Comparison of ENCODE assay signal across 9 cellular contexts in genomic region chr6:35489995-35490791, GRCh38. TPM values are rescaled to one million over a fixed set of nuclear protein-coding genes. Genes with fewer than 3 reads are reported as not detected.
DNase-seq lines count a peak whose midpoint lies in the region; ATAC-seq, FAIRE-seq and TF ChIP-seq lines count a peak whose summit lies in the region.
"Had no signal": no experiment of that assay in that cellular context is flagged by ENCODE, and none has a peak within 500 bp of the region (broad histone marks: within the 10 kb centered on the region; RNA-seq: fewer than 3 reads in every experiment).

No MANE protein-coding gene starts in this region.

- no peak for TF ChIP-seq CTCF in mammary epithelial cell (conservative IDR thresholded peaks at IDR 0.05 in 1 of 2, IDR thresholded peaks at IDR 0.05 in 1 of 2; ENCODE audit: extremely low read depth in 1 of 2, insufficient read depth in 1 of 2, low read depth in 1 of 2, low read length in 2 of 2)
- no peak for TF ChIP-seq CTCF in keratinocyte (optimal IDR thresholded peaks at IDR 0.05 in 1 of 3, IDR thresholded peaks at IDR 0.05 in 1 of 3, conservative IDR thresholded peaks at IDR 0.05 in 1 of 3; ENCODE audit: extremely low read depth in 1 of 3, insufficient read depth in 2 of 3, low read length in 3 of 3)
- TF ChIP-seq CTCF in stomach (IDR thresholded peaks at IDR 0.05): no peak

- H3K9ac ChIP-seq in HUES64 (ENCODE audit: low read depth, low read length): peak overlapping the region; percentile 71
- H3K9ac ChIP-seq in mammary epithelial cell (ENCODE audit: insufficient read depth, low read length): no peak overlapping the region
- H3K9ac ChIP-seq in keratinocyte (ENCODE audit: control insufficient read depth, extremely low read depth, insufficient read depth, low read length): no peak overlapping the region

- H3K79me2 ChIP-seq in mammary epithelial cell (ENCODE audit: insufficient read depth, low read length): peaks cover 80% of the 10 kb centered on the region
- peaks cover 42% of the 10 kb centered on the region for H3K79me2 ChIP-seq in keratinocyte (ENCODE audit: control insufficient read depth, insufficient read depth, low read length)

- H3K4me3 ChIP-seq in HUES64 (ENCODE audit: low read length) (peak overlapping the region; percentile 55), mammary epithelial cell (replicated peaks in 1 of 3; ENCODE audit: insufficient read depth in 1 of 3, low read depth in 2 of 3, low read length in 3 of 3) (no peak overlapping the region), keratinocyte (ENCODE audit: control insufficient read depth in 2 of 3, extremely low read depth in 1 of 3, insufficient read depth in 2 of 3, low read depth in 1 of 3, low read length in 3 of 3) (no peak overlapping the region), stomach (peak overlapping the region; percentile 11 to 29 (median 29))

- intact Hi-C loops in mammary epithelial cell (cut with micrococcal nuclease) (no loop called here), stomach (cut with DNase I; ENCODE audit: low total_unique reads) (no loop called here)

- H3K36me3 ChIP-seq in HUES64 (ENCODE audit: insufficient read depth, low read length): no peaks in the 10 kb centered on the region
- H3K36me3 ChIP-seq in mammary epithelial cell (ENCODE audit: insufficient read depth, low read length): no peaks in the 10 kb centered on the region
- peaks cover 2 to 7% of the 10 kb centered on the region in 2 experiments for H3K36me3 ChIP-seq in keratinocyte (ENCODE audit: control insufficient read depth in 2 of 2, extremely low read depth in 1 of 2, insufficient read depth in 2 of 2, low read length in 2 of 2)
- no peaks in the 10 kb centered on the region for H3K36me3 ChIP-seq in stomach

- no peak for FAIRE-seq in keratinocyte (lab: Jason Lieb, UNC)

- H3K27ac ChIP-seq in HUES64 (ENCODE audit: low read depth, low read length): peak overlapping the region; percentile 91
- H3K27ac ChIP-seq in mammary epithelial cell (ENCODE audit: insufficient read depth, low read depth, low read length): no peak overlapping the region
- no peak overlapping the region for H3K27ac ChIP-seq in keratinocyte (ENCODE audit: control insufficient read depth, insufficient read depth, low read length)
- peak overlapping the region; percentile 60 to 98 (median 89) for H3K27ac ChIP-seq in stomach

- H3K4me2 ChIP-seq in mammary epithelial cell (ENCODE audit: insufficient read depth, low read depth, low read length) (peak overlapping the region; percentile 22), keratinocyte (ENCODE audit: control insufficient read depth, extremely low read depth, insufficient read depth, low read depth, low read length) (peak overlapping the region; percentile 20)

- no peaks in the 10 kb centered on the region for H3K9me1 ChIP-seq in keratinocyte (ENCODE audit: control insufficient read depth, extremely low read depth, insufficient read depth, low read length)

- TF ChIP-seq POLR2A in stomach (IDR thresholded peaks at IDR 0.05): no peak

- H2AFZ ChIP-seq in mammary epithelial cell (ENCODE audit: low read depth, low read length): no peak overlapping the region
- H2AFZ ChIP-seq in keratinocyte (ENCODE audit: control insufficient read depth, low read length): no peak overlapping the region

- DNase-seq in mammary epithelial cell (no peak), keratinocyte (ENCODE audit: low read depth, low spot score) (no peak), stomach (no peak), pons (ENCODE audit: low spot score) (no peak), NCI-H2029 (lab: John Stamatoyannopoulos, UW) (no peak)
- DNase-seq: NCI-H748 treated with DMSO at 0.1 percent for 48 hours had no signal

- BruUV-seq in mammary epithelial cell (replicated peaks; lab: Mats Ljungman, UMichigan): no TSS peak

- CTCF ChIA-PET in mammary epithelial cell (lab: Charles Lee; ENCODE audit: low non-redundant PET): no interaction called here

- dilution Hi-C loops in mammary epithelial cell (cut with HindIII; ENCODE audit: low sequenced_read_pairs): no loop called here
- dilution Hi-C loops in keratinocyte (cut with MboI; ENCODE audit: extremely low pct_ligation_motif_present, low sequenced_read_pairs): no loop called here

- no peaks in the 10 kb centered on the region for H3K27me3 ChIP-seq in HUES64 (ENCODE audit: insufficient read depth, low read length)
- H3K27me3 ChIP-seq in mammary epithelial cell (ENCODE audit: insufficient read depth, low read length): no peaks in the 10 kb centered on the region
- H3K27me3 ChIP-seq in keratinocyte (ENCODE audit: control insufficient read depth, extremely low read depth, insufficient read depth, low read length): no peaks in the 10 kb centered on the region
- no peaks in the 10 kb centered on the region for H3K27me3 ChIP-seq in stomach

- H3K9me3 ChIP-seq in HUES64 (ENCODE audit: insufficient read depth, low read depth, low read length): no peaks in the 10 kb centered on the region
- no peaks in the 10 kb centered on the region for H3K9me3 ChIP-seq in mammary epithelial cell (replicated peaks; ENCODE audit: insufficient read depth, low read length)
- no peaks in the 10 kb centered on the region for H3K9me3 ChIP-seq in keratinocyte (ENCODE audit: control insufficient read depth, low read depth, low read length)
- no peaks in the 10 kb centered on the region for H3K9me3 ChIP-seq in stomach

- in situ Hi-C loops in mammary epithelial cell (cut with MboI; ENCODE audit: low sequenced_read_pairs in 2 of 2): no loop called here

- no peaks in the 10 kb centered on the region for H4K20me1 ChIP-seq in mammary epithelial cell (ENCODE audit: insufficient read depth, low read length)
- H4K20me1 ChIP-seq in keratinocyte (ENCODE audit: control insufficient read depth, extremely low read depth, insufficient read depth, low read length): no peaks in the 10 kb centered on the region

- ATAC-seq in GM19463 (IDR thresholded peaks at IDR 0.05; ENCODE audit: unreplicated experiment): no peak
- no peak for ATAC-seq in GM18873 (IDR thresholded peaks at IDR 0.05; ENCODE audit: low FRiP score, unreplicated experiment)

- peak; percentile 26 for TF ChIP-seq EP300 in stomach (IDR thresholded peaks at IDR 0.05)

- peaks cover 79% of the 10 kb centered on the region for H3K4me1 ChIP-seq in HUES64 (ENCODE audit: insufficient read depth, low read length)
- H3K4me1 ChIP-seq in mammary epithelial cell (ENCODE audit: insufficient read depth, low read length): peaks cover 78% of the 10 kb centered on the region
- peaks cover 78% of the 10 kb centered on the region for H3K4me1 ChIP-seq in keratinocyte (ENCODE audit: control insufficient read depth, extremely low read depth, insufficient read depth, low read length)
- peaks cover 87 to 100% (median 94%) of the 10 kb centered on the region in 4 donors for H3K4me1 ChIP-seq in stomach

- WGBS in HUES64: 5% methylated on average over 28 of the region's 28 CpGs
- 8% methylated on average over 4 of the region's 28 CpGs for WGBS in mammary epithelial cell (ENCODE audit: low coverage, missing lambda C conversion rate)
- 34 to 59% (median 48%) methylated on average over 12 to 28 of the region's 28 CpGs for WGBS in stomach, 5 donors

RNA-seq across cellular contexts. Expression of gene TEAD3, which starts 6.7 kb away (rescaled TPM):
- polyA plus RNA-seq in HUES64 (2013, experiment 1 of 2): 15.5 TPM
- polyA plus RNA-seq in HUES64 (2013, experiment 2 of 2): 18.1 TPM
- total RNA-seq in mammary epithelial cell (10 to 100 TPM; 12.5 to 26.4 TPM), stomach (10 to 100 TPM; 13.0 to 49.1 (median 19.1) TPM)
- polyA plus RNA-seq in mammary epithelial cell (12.8 TPM), keratinocyte (5.7 to 11.1 TPM (median 8.0 TPM) in 3 replicates), stomach (10 to 100 TPM; 18.4 to 31.0 (median 18.6) TPM)
- polyA minus RNA-seq in mammary epithelial cell (16.0 TPM), keratinocyte (6.5 to 20.0 TPM (median 6.7 TPM) in 3 replicates)
- polyA plus RNA-seq in keratinocyte (2011; ENCODE audit: low read depth): 8.6 TPM
- 5.9 and 9.0 TPM in 2 replicates for polyA plus RNA-seq in keratinocyte (2011; cell fraction: cytosol; rRNA removed)
- polyA plus RNA-seq in keratinocyte (2011; cell fraction: nucleus; rRNA removed): 22.9 and 27.8 TPM in 2 replicates
- polyA plus RNA-seq in keratinocyte (2012; ENCODE audit: low replicate concordance): 13.8 and 24.1 TPM in 2 replicates
- polyA minus RNA-seq in keratinocyte (2011; cell fraction: cytosol; rRNA and poly(A)+ RNA removed): 7.1 TPM
- 7.8 and 9.7 TPM in 2 replicates for polyA minus RNA-seq in keratinocyte (2011; cell fraction: nucleus; rRNA and poly(A)+ RNA removed)

RNA-seq across cellular contexts. Expression of gene RPL10A, which starts 22.0 kb away (rescaled TPM):
- polyA plus RNA-seq in HUES64 (2013, experiment 1 of 2): 1,734 TPM
- polyA plus RNA-seq in HUES64 (2013, experiment 2 of 2): 1,847 TPM
- 1,000 to 10,000 TPM in 1 of 2 donors, 100 to 1,000 TPM in 1; 961 to 1,334 TPM for total RNA-seq in mammary epithelial cell
- polyA plus RNA-seq in mammary epithelial cell: 2,297 TPM
- 1,208 TPM for polyA minus RNA-seq in mammary epithelial cell
- polyA plus RNA-seq in keratinocyte: 2,190 to 2,462 TPM (median 2,432 TPM) in 3 replicates
- 4,340 TPM for polyA plus RNA-seq in keratinocyte (2011; ENCODE audit: low read depth)
- 2,714 and 3,001 TPM in 2 replicates for polyA plus RNA-seq in keratinocyte (2011; cell fraction: cytosol; rRNA removed)
- polyA plus RNA-seq in keratinocyte (2011; cell fraction: nucleus; rRNA removed): 862 and 883 TPM in 2 replicates
- 1,886 and 2,313 TPM in 2 replicates for polyA plus RNA-seq in keratinocyte (2012; ENCODE audit: low replicate concordance)
- polyA minus RNA-seq in keratinocyte: 1,034 to 1,300 TPM (median 1,230 TPM) in 3 replicates
- polyA minus RNA-seq in keratinocyte (2011; cell fraction: cytosol; rRNA and poly(A)+ RNA removed): 1,043 TPM
- polyA minus RNA-seq in keratinocyte (2011; cell fraction: nucleus; rRNA and poly(A)+ RNA removed): 233 and 247 TPM in 2 replicates
- total RNA-seq in stomach: 1,000 to 10,000 TPM in 3 of 5 donors, 100 to 1,000 TPM in 2; 584 to 2,035 (median 1,370) TPM
- polyA plus RNA-seq in stomach: 1,000 to 10,000 TPM; 1,897 to 2,710 (median 2,028) TPM

RNA-seq across cellular contexts. Expression of gene TULP1, which starts 22.5 kb away (rescaled TPM):
- 0.30 TPM for polyA plus RNA-seq in HUES64 (2013, experiment 1 of 2)
- polyA plus RNA-seq in HUES64 (2013, experiment 2 of 2): 0.13 TPM
- total RNA-seq in mammary epithelial cell (not detected), stomach (not detected)
- polyA plus RNA-seq in mammary epithelial cell (not detected), keratinocyte (not detected in 3 replicates), stomach (under 1 TPM in 1 of 3 donors, not detected in 2; 0.05 TPM)
- polyA minus RNA-seq in mammary epithelial cell (not detected), keratinocyte (not detected in 3 replicates)
- polyA plus RNA-seq in keratinocyte (2011; ENCODE audit: low read depth): not detected
- not detected in 2 replicates for polyA plus RNA-seq in keratinocyte (2011; cell fraction: cytosol; rRNA removed)
- polyA plus RNA-seq in keratinocyte (2011; cell fraction: nucleus; rRNA removed): not detected in 2 replicates
- not detected in 2 replicates for polyA plus RNA-seq in keratinocyte (2012; ENCODE audit: low replicate concordance)
- not detected for polyA minus RNA-seq in keratinocyte (2011; cell fraction: cytosol; rRNA and poly(A)+ RNA removed)
- polyA minus RNA-seq in keratinocyte (2011; cell fraction: nucleus; rRNA and poly(A)+ RNA removed): not detected in 2 replicates

RNA-seq across cellular contexts. Expression of gene FANCE, which starts 38.1 kb away (rescaled TPM):
- 8.7 TPM for polyA plus RNA-seq in HUES64 (2013, experiment 1 of 2)
- polyA plus RNA-seq in HUES64 (2013, experiment 2 of 2): 10.3 TPM
- 10 to 100 TPM in 1 of 2 donors, 1 to 10 TPM in 1; 3.7 to 12.8 TPM for total RNA-seq in mammary epithelial cell
- polyA plus RNA-seq in mammary epithelial cell: 8.8 TPM
- polyA minus RNA-seq in mammary epithelial cell: 8.8 TPM
- 4.2 to 6.4 TPM (median 5.8 TPM) in 3 replicates for polyA plus RNA-seq in keratinocyte
- polyA plus RNA-seq in keratinocyte (2011; ENCODE audit: low read depth): 3.4 TPM
- 2.8 and 2.9 TPM in 2 replicates for polyA plus RNA-seq in keratinocyte (2011; cell fraction: cytosol; rRNA removed)
- polyA plus RNA-seq in keratinocyte (2011; cell fraction: nucleus; rRNA removed): 3.0 and 3.4 TPM in 2 replicates
- 3.6 and 12.0 TPM in 2 replicates for polyA plus RNA-seq in keratinocyte (2012; ENCODE audit: low replicate concordance)
- 3.6 to 6.3 TPM (median 4.8 TPM) in 3 replicates for polyA minus RNA-seq in keratinocyte
- 3.3 TPM for polyA minus RNA-seq in keratinocyte (2011; cell fraction: cytosol; rRNA and poly(A)+ RNA removed)
- polyA minus RNA-seq in keratinocyte (2011; cell fraction: nucleus; rRNA and poly(A)+ RNA removed): 1.3 and 2.1 TPM in 2 replicates
- 1 to 10 TPM; 1.3 to 8.3 (median 3.5) TPM for total RNA-seq in stomach
- 1 to 10 TPM; 3.1 to 4.9 (median 3.2) TPM for polyA plus RNA-seq in stomach

Comparison
In these comparisons a context has a peak if more than half of its experiments do, and no peak if none do; other contexts are left out.
1. H3K27ac ChIP-seq: peak in HUES64 (single experiment) and stomach (5 of 5); none in mammary epithelial cell (single experiment) and keratinocyte (single experiment).
2. H3K4me3 ChIP-seq: peak in HUES64 (single experiment) and stomach (4 of 4); none in mammary epithelial cell (0 of 3) and keratinocyte (0 of 3).